ENCODE assay signal across 8 cellular contexts in genomic region chr19:2495130-2495641, GRCh38. TPM values are rescaled to one million over a fixed set of nuclear protein-coding genes. Genes with fewer than 3 reads are reported as not detected.
A peak's percentile ranks its signal among the peaks of the same experiment; 100 is the strongest.
DNase-seq lines count a peak whose midpoint lies in the region; ATAC-seq and TF ChIP-seq lines count a peak whose summit lies in the region.

No MANE protein-coding gene starts in this region.

- TF ChIP-seq EP300 in upper lobe of left lung (IDR thresholded peaks at IDR 0.05) = peak in 3 of 4 donors; percentile 21 to 86 (median 63)

- H3K27me3 ChIP-seq in effector memory CD4-positive, alpha-beta T cell (replicated peaks; ENCODE audit: control insufficient read depth, insufficient read depth, low read length, poor library complexity, severe bottlenecking) = no peaks in the 10 kb centered on the region
- H3K27me3 ChIP-seq in upper lobe of left lung = no peaks in the 10 kb centered on the region

- H3K4me3 ChIP-seq in effector memory CD4-positive, alpha-beta T cell (ENCODE audit: insufficient read depth, low read depth, low read length, poor library complexity, severe bottlenecking) = peak overlapping the region; percentile 77
- peak overlapping the region; percentile 50 to 68 (median 58) for H3K4me3 ChIP-seq in upper lobe of left lung

- TF ChIP-seq POLR2A in upper lobe of left lung (IDR thresholded peaks at IDR 0.05) = peak in 2 of 4 donors; percentile 31 to 68

- H3K36me3 ChIP-seq in effector memory CD4-positive, alpha-beta T cell (ENCODE audit: control insufficient read depth, insufficient read depth, low read length) = no peaks in the 10 kb centered on the region
- H3K36me3 ChIP-seq in upper lobe of left lung = no peaks in the 10 kb centered on the region

- H3K9me3 ChIP-seq in effector memory CD4-positive, alpha-beta T cell (ENCODE audit: control insufficient read depth, low read length) = no peaks in the 10 kb centered on the region
- no peaks in the 10 kb centered on the region for H3K9me3 ChIP-seq in upper lobe of left lung

- ATAC-seq in upper lobe of left lung (ENCODE audit: low FRiP score in 2 of 2) = peak; percentile 79 to 91
- ATAC-seq in GM19467 (IDR thresholded peaks at IDR 0.05; ENCODE audit: unreplicated experiment) = no peak
- no peak for ATAC-seq in GM21825 (IDR thresholded peaks at IDR 0.05; ENCODE audit: unreplicated experiment)

- WGBS in upper lobe of left lung, 2 donors = 0% methylated on average over 3 to 23 of the region's 26 CpGs

- peaks cover 13% of the 10 kb centered on the region for H3K4me1 ChIP-seq in effector memory CD4-positive, alpha-beta T cell (ENCODE audit: control insufficient read depth, insufficient read depth, low read length, poor library complexity, severe bottlenecking)
- H3K4me1 ChIP-seq in upper lobe of left lung = peaks cover 39 to 62% (median 43%) of the 10 kb centered on the region in 4 donors

- DNase-seq in stimulated activated CD8-positive, alpha-beta memory T cell treated with anti-CD3 and anti-CD28 coated beads, Interleukin-12 subunit alpha, Interleukin-12 subunit beta, amount 100 ng/mL, for 4 hours (ENCODE audit: low read depth) = peak; percentile 17
- DNase-seq in stimulated activated CD8-positive, alpha-beta memory T cell treated with anti-CD3 and anti-CD28 coated beads, Interleukin-4, amount 100 ng/mL, for 48 hours = no peak
- DNase-seq in RPMI7951 (ENCODE audit: low read depth) (peak; percentile 82), medulla oblongata (ENCODE audit: extremely low spot score) (peak; percentile 54), upper lobe of left lung (peak; percentile 94 to 95)
- DNase-seq in effector memory CD4-positive, alpha-beta T cell = peak in 1 of 3 donors; percentile 20

- peak in 3 of 6 experiments; percentile 20 to 22 (median 20) for TF ChIP-seq CTCF in upper lobe of left lung (IDR thresholded peaks at IDR 0.05)

- peak overlapping the region; percentile 67 for H3K27ac ChIP-seq in effector memory CD4-positive, alpha-beta T cell (ENCODE audit: insufficient read depth, low read length, poor library complexity, severe bottlenecking)
- H3K27ac ChIP-seq in upper lobe of left lung = peak overlapping the region; percentile 86 to 91 (median 88)

RNA-seq across cellular contexts. Expression of gene GADD45B, which starts 19.3 kb away (rescaled TPM):
- 23.5 and 28.4 TPM in 2 replicates for total RNA-seq in RPMI7951 (2014; rRNA removed; shearing (Covaris generic))
- 100 to 1,000 TPM in 4 of 6 donors, 10 to 100 TPM in 2; 93.2 to 247 (median 139) TPM for total RNA-seq in upper lobe of left lung

RNA-seq across cellular contexts. Expression of gene LMNB2, which starts 38.4 kb away (rescaled TPM):
- total RNA-seq in RPMI7951 (2014; rRNA removed; shearing (Covaris generic)) = 63.8 and 108 TPM in 2 replicates
- total RNA-seq in upper lobe of left lung = 10 to 100 TPM; 15.7 to 49.7 (median 28.2) TPM

Comparison
In these comparisons a context has a peak if more than half of its experiments do, and no peak if none do; other contexts are left out.
1. ATAC-seq: peak in upper lobe of left lung (2 of 2); none in GM19467 (single experiment) and GM21825 (single experiment).